In genomic region chr11:110759972-110760381, GRCh38 we compare ENCODE assay signal across 14 cellular contexts. TPM values are rescaled to one million over a fixed set of nuclear protein-coding genes. Genes with fewer than 3 reads are reported as not detected.
DNase-seq lines count a peak whose midpoint lies in the region; ATAC-seq and TF ChIP-seq lines count a peak whose summit lies in the region.
"Had no signal": no experiment of that assay in that cellular context is flagged by ENCODE, and none has a peak within 500 bp of the region (broad histone marks: within the 10 kb centered on the region; RNA-seq: fewer than 3 reads in every experiment).

No MANE protein-coding gene starts in this region.

- no peaks in the 10 kb centered on the region for H3K27me3 ChIP-seq in lower lobe of right lung (ENCODE audit: low read depth)

- TF ChIP-seq CTCF in lower lobe of right lung (IDR thresholded peaks at IDR 0.05): no peak

- intact Hi-C loops in lower lobe of right lung (cut with DNase I): no loop called here

- H3K9me3 ChIP-seq in lower lobe of right lung: no peaks in the 10 kb centered on the region

- no peak overlapping the region for H3K4me3 ChIP-seq in lower lobe of right lung

- ATAC-seq in lower lobe of right lung (peak; percentile 64 to 70), GM18517 (IDR thresholded peaks at IDR 0.05; ENCODE audit: unreplicated experiment) (no peak), HG03457 (IDR thresholded peaks at IDR 0.05; ENCODE audit: unreplicated experiment) (no peak)
- ATAC-seq: activated CD8-positive, alpha-beta T cell treated with anti-CD3 and anti-CD28 coated beads for 36 hours; activated naive CD4-positive, alpha-beta T cell treated with anti-CD3 and anti-CD28 coated beads, Interleukin-2, amount 50 U/mL, for 72 hours; effector memory CD8-positive, alpha-beta T cell; naive thymus-derived CD8-positive, alpha-beta T cell had no signal

- DNase-seq in CMK (ENCODE audit: low read depth) (peak; percentile 26), NCI-H1105 (lab: John Stamatoyannopoulos, UW) (peak; percentile 14), brain pericyte (ENCODE audit: low read depth, low spot score) (peak; percentile 31), lower lobe of right lung (no peak), hippocampal formation (lab: John Stamatoyannopoulos, UW) (no peak)
- no peak for DNase-seq in effector CD4-positive, alpha-beta T cell
- DNase-seq: activated CD8-positive, alpha-beta T cell treated with anti-CD3 and anti-CD28 coated beads for 36 hours; effector memory CD8-positive, alpha-beta T cell; GDM1; naive thymus-derived CD8-positive, alpha-beta T cell had no signal

- H3K36me3 ChIP-seq in lower lobe of right lung: no peaks in the 10 kb centered on the region

- H3K4me1 ChIP-seq in lower lobe of right lung: peaks cover 25% of the 10 kb centered on the region

- H3K27ac ChIP-seq in lower lobe of right lung: no peak overlapping the region

RNA-seq across cellular contexts. Expression of gene ARHGAP20, which starts 47.7 kb away (rescaled TPM):
- total RNA-seq in lower lobe of right lung: 5.5 TPM
- total RNA-seq: T-helper 2 cell treated with Interferon-gamma antibody and Interleukin-4, amounts not matched to agents 100 ng/mL and 5 ng/mL, for 36 hours had no signal

Comparison
In these comparisons a context has a peak if more than half of its experiments do, and no peak if none do; other contexts are left out.
1. DNase-seq: peak in CMK (single experiment), NCI-H1105 (single experiment) and brain pericyte (single experiment); none in lower lobe of right lung (single experiment), effector CD4-positive, alpha-beta T cell (single experiment) and hippocampal formation (0 of 2).
2. ATAC-seq: peak in lower lobe of right lung (2 of 2); none in GM18517 (single experiment) and HG03457 (single experiment).